ENCODE assay signal across 30 cellular contexts in genomic region chr5:60958712-60959111, GRCh38.
"Had no signal": no experiment of that assay in that cellular context is flagged by ENCODE, and none has a peak within 500 bp of the region (broad histone marks: within the 10 kb centered on the region; RNA-seq: fewer than 3 reads in every experiment).

No MANE protein-coding gene starts in this region.

- DNase-seq: activated B cell treated with CpG ODN at 0.5 μM for 24 hours; activated CD4-positive, alpha-beta memory T cell treated with anti-CD3 and anti-CD28 coated beads for 36 hours; activated CD4-positive, alpha-beta T cell treated with anti-CD3 and anti-CD28 coated beads for 4 hours; activated CD4-positive, alpha-beta T cell treated with anti-CD3 and anti-CD28 coated beads, Interleukin-2, amount 10 ng/mL, durations not matched to agents 24 days and 14 days; activated CD4-positive, alpha-beta T cell treated with anti-CD3 and anti-CD28 coated beads, Interleukin-2, amount 50 U/mL, for 1 hour; activated CD4-positive, alpha-beta T cell treated with anti-CD3 and anti-CD28 coated beads, Interleukin-2, amount 50 U/mL, for 4 hours; activated CD4-positive, CD25-positive, alpha-beta regulatory T cell treated with anti-CD3 and anti-CD28 coated beads, Interleukin-2, amount 50 U/mL, for 72 hours; activated CD8-positive, alpha-beta memory T cell treated with anti-CD3 and anti-CD28 coated beads, Interleukin-2, amount 50 U/mL, for 4 hours; activated CD8-positive, alpha-beta T cell treated with anti-CD3 and anti-CD28 coated beads for 36 hours; activated effector memory CD4-positive, alpha-beta T cell treated with anti-CD3 and anti-CD28 coated beads, Interleukin-2, amount 50 U/mL, for 16 hours; activated gamma-delta T cell treated with Interleukin-2 at 50 U/mL for 16 hours; activated naive CD4-positive, alpha-beta T cell; activated naive CD4-positive, alpha-beta T cell treated with anti-CD3 and anti-CD28 coated beads for 36 hours; activated naive CD4-positive, alpha-beta T cell treated with anti-CD3 and anti-CD28 coated beads, Interleukin-2, amount 50 U/mL, for 16 hours; activated naive CD8-positive, alpha-beta T cell treated with anti-CD3 and anti-CD28 coated beads for 36 hours; activated T-cell treated with anti-CD3 and anti-CD28 coated beads for 4 hours; activated T-cell treated with anti-CD3 and anti-CD28 coated beads, Interleukin-2, amount 50 U/mL, for 1 hour; activated T-cell treated with anti-CD3 and anti-CD28 coated beads, Interleukin-2, amount 50 U/mL, for 4 hours; activated T-cell treated with anti-CD3 and anti-CD28 coated beads, Interleukin-2, amount 50 U/mL, for 72 hours; adrenal gland; aorta; body of pancreas; brain microvascular endothelial cell; central memory CD4-positive, alpha-beta T cell; T-cell; T-helper 9 cell had no signal

- H3K36me3 ChIP-seq: adrenal gland, brain microvascular endothelial cell, breast epithelium had no signal

- H3K9me3 ChIP-seq: adrenal gland had no signal

- H3K27ac ChIP-seq: adrenal gland, body of pancreas, brain microvascular endothelial cell, breast epithelium, VCaP had no signal

- H3K4me3 ChIP-seq: adrenal gland, body of pancreas, breast epithelium had no signal

- H3K4me1 ChIP-seq: adrenal gland, breast epithelium had no signal

- ATAC-seq: activated CD8-positive, alpha-beta T cell treated with anti-CD3 and anti-CD28 coated beads for 36 hours; activated naive CD4-positive, alpha-beta T cell treated with anti-CD3 and anti-CD28 coated beads, Interleukin-2, amount 50 U/mL, for 72 hours; activated T-cell treated with anti-CD3 and anti-CD28 coated beads, Interleukin-2, amount 50 U/mL, for 4 hours; activated T-cell treated with anti-CD3 and anti-CD28 coated beads, Interleukin-2, amount 50 U/mL, for 72 hours; activated T-helper 17 cell treated with anti-CD3 and anti-CD28 coated beads, Interleukin-2, amount 50 U/mL, for 72 hours; body of pancreas; T-cell had no signal

- H3K27me3 ChIP-seq: adrenal gland, body of pancreas, brain microvascular endothelial cell, breast epithelium had no signal
